In genomic region chr20:56952258-56952929, GRCh38 we compare ENCODE assay signal across 26 cellular contexts.
"Had no signal": no experiment of that assay in that cellular context is flagged by ENCODE, and none has a peak within 500 bp of the region (broad histone marks: within the 10 kb centered on the region; RNA-seq: fewer than 3 reads in every experiment).

No MANE protein-coding gene starts in this region.

- H3K27ac ChIP-seq: breast epithelium, gastrocnemius medialis, right atrium auricular region, stomach, thyroid gland, upper lobe of right lung had no signal

- H3K27ac Mint-ChIP-seq: activated B cell treated with CpG ODN at 0.5 μM for 24 hours; activated CD8-positive, alpha-beta T cell treated with anti-CD3 and anti-CD28 coated beads for 36 hours; activated T-helper 17 cell treated with anti-CD3 and anti-CD28 coated beads, Interleukin-2, amount 50 U/mL, for 72 hours; dendritic cell treated with granulocyte-macrophage colony-stimulating factor and Interleukin-4, amounts not matched to agents 40 ng/mL and 50 ng/mL, for 4 days; endodermal cell; natural killer cell treated with Interleukin-12 subunit alpha and Interleukin-12 subunit beta and Interleukin-15 and Interleukin-18, amount 100 ng/mL, for 72 hours; stimulated activated naive B cell treated with anti-CD40 and anti-IgM and Interleukin-4, amounts not matched to agents 10 μg/mL and 1 μg/mL and 100 μg/mL, for 72 hours; T-helper 2 cell treated with Interferon-gamma antibody and Interleukin-4, amounts not matched to agents 5 μg/mL and 100 μg/mL, for 36 hours had no signal

- ATAC-seq: activated CD8-positive, alpha-beta T cell treated with anti-CD3 and anti-CD28 coated beads for 36 hours; activated T-cell treated with anti-CD3 and anti-CD28 coated beads, Interleukin-2, amount 50 U/mL, for 4 hours; activated T-helper 17 cell treated with anti-CD3 and anti-CD28 coated beads, Interleukin-2, amount 50 U/mL, for 72 hours; gastrocnemius medialis; left ventricle myocardium superior; mucosa of descending colon; natural killer cell treated with Interleukin-12 subunit alpha and Interleukin-12 subunit beta and Interleukin-15 and Interleukin-18, amount 100 ng/mL, for 72 hours; stimulated activated naive B cell treated with anti-CD40 and anti-IgM and Interleukin-4, amounts not matched to agents 10 μg/mL and 1 μg/mL and 100 μg/mL, for 72 hours; upper lobe of right lung had no signal

- H3K4me3 ChIP-seq: breast epithelium, gastrocnemius medialis, mucosa of descending colon, right atrium auricular region, stomach, thyroid gland, upper lobe of right lung had no signal

- H3K4me3 Mint-ChIP-seq: activated B cell treated with CpG ODN at 0.5 μM for 24 hours; activated CD8-positive, alpha-beta T cell treated with anti-CD3 and anti-CD28 coated beads for 36 hours; activated T-cell treated with anti-CD3 and anti-CD28 coated beads, Interleukin-2, amount 50 U/mL, for 4 hours; activated T-helper 17 cell treated with anti-CD3 and anti-CD28 coated beads, Interleukin-2, amount 50 U/mL, for 72 hours; dendritic cell treated with granulocyte-macrophage colony-stimulating factor and Interleukin-4, amounts not matched to agents 40 ng/mL and 50 ng/mL, for 4 days; endodermal cell; natural killer cell treated with Interleukin-12 subunit alpha and Interleukin-12 subunit beta and Interleukin-15 and Interleukin-18, amount 100 ng/mL, for 72 hours; stimulated activated naive B cell treated with anti-CD40 and anti-IgM and Interleukin-4, amounts not matched to agents 10 μg/mL and 1 μg/mL and 100 μg/mL, for 72 hours; T-helper 2 cell treated with Interferon-gamma antibody and Interleukin-4, amounts not matched to agents 5 μg/mL and 100 μg/mL, for 36 hours had no signal

- H3K9me3 ChIP-seq: breast epithelium, gastrocnemius medialis, mucosa of descending colon, right atrium auricular region, stomach, thyroid gland, upper lobe of right lung had no signal

- H3K4me1 ChIP-seq: breast epithelium, gastrocnemius medialis, right atrium auricular region, stomach, thyroid gland, upper lobe of right lung had no signal

- DNase-seq: activated B cell treated with CpG ODN at 0.5 μM for 24 hours; activated CD4-positive, alpha-beta T cell treated with anti-CD3 and anti-CD28 coated beads, Interleukin-2, amount 50 U/mL, for 1 hour; activated CD8-positive, alpha-beta T cell treated with anti-CD3 and anti-CD28 coated beads for 36 hours; activated gamma-delta T cell treated with Interleukin-2 at 50 U/mL for 16 hours; activated naive CD4-positive, alpha-beta T cell treated with anti-CD3 and anti-CD28 coated beads, Interleukin-2, amount 50 U/mL, for 16 hours; activated T-cell treated with anti-CD3 and anti-CD28 coated beads, Interleukin-2, amount 50 U/mL, for 4 hours; central memory CD4-positive, alpha-beta T cell; endodermal cell; gastrocnemius medialis; glutamatergic neuron; islet precursor cell; left cardiac atrium; left ventricle myocardium superior; mucosa of descending colon; stimulated activated CD4-positive, alpha-beta T cell treated with anti-CD3 and anti-CD28 coated beads, Interleukin-15, amount 100 ng/mL, for 24 hours; stimulated activated CD4-positive, alpha-beta T cell treated with anti-CD3 and anti-CD28 coated beads, Interleukin-2, amount 100 ng/mL, for 24 hours; stimulated activated naive B cell treated with anti-CD40 and anti-IgM and Interleukin-4, amounts not matched to agents 10 μg/mL and 1 μg/mL and 100 μg/mL, for 72 hours; stomach; thyroid gland; upper lobe of right lung had no signal

- H3K4me1 Mint-ChIP-seq: activated B cell treated with CpG ODN at 0.5 μM for 24 hours; activated T-helper 17 cell treated with anti-CD3 and anti-CD28 coated beads, Interleukin-2, amount 50 U/mL, for 72 hours; endodermal cell; stimulated activated naive B cell treated with anti-CD40 and anti-IgM and Interleukin-4, amounts not matched to agents 10 μg/mL and 1 μg/mL and 100 μg/mL, for 72 hours had no signal

- H3K9me3 Mint-ChIP-seq: activated B cell treated with CpG ODN at 0.5 μM for 24 hours; activated CD8-positive, alpha-beta T cell treated with anti-CD3 and anti-CD28 coated beads for 36 hours; activated T-cell treated with anti-CD3 and anti-CD28 coated beads, Interleukin-2, amount 50 U/mL, for 4 hours; activated T-helper 17 cell treated with anti-CD3 and anti-CD28 coated beads, Interleukin-2, amount 50 U/mL, for 72 hours; dendritic cell treated with granulocyte-macrophage colony-stimulating factor and Interleukin-4, amounts not matched to agents 40 ng/mL and 50 ng/mL, for 4 days; endodermal cell; natural killer cell treated with Interleukin-12 subunit alpha and Interleukin-12 subunit beta and Interleukin-15 and Interleukin-18, amount 100 ng/mL, for 72 hours; stimulated activated naive B cell treated with anti-CD40 and anti-IgM and Interleukin-4, amounts not matched to agents 10 μg/mL and 1 μg/mL and 100 μg/mL, for 72 hours; T-helper 2 cell treated with Interferon-gamma antibody and Interleukin-4, amounts not matched to agents 5 μg/mL and 100 μg/mL, for 36 hours had no signal

- H3K27me3 ChIP-seq: right atrium auricular region, thyroid gland had no signal

- H3K36me3 Mint-ChIP-seq: natural killer cell treated with Interleukin-12 subunit alpha and Interleukin-12 subunit beta and Interleukin-15 and Interleukin-18, amount 100 ng/mL, for 72 hours; stimulated activated naive B cell treated with anti-CD40 and anti-IgM and Interleukin-4, amounts not matched to agents 10 μg/mL and 1 μg/mL and 100 μg/mL, for 72 hours had no signal

- H3K36me3 ChIP-seq: breast epithelium, gastrocnemius medialis, right atrium auricular region, stomach, thyroid gland, upper lobe of right lung had no signal
